In genomic region chr20:46590453-46590852, GRCh38 we compare ENCODE assay signal across 32 cellular contexts. TPM values are rescaled to one million over a fixed set of nuclear protein-coding genes. Genes with fewer than 3 reads are reported as not detected.
"Had no signal": no experiment of that assay in that cellular context is flagged by ENCODE, and none has a peak within 500 bp of the region (broad histone marks: within the 10 kb centered on the region; RNA-seq: fewer than 3 reads in every experiment).

No MANE protein-coding gene starts in this region.

- H3K27me3 ChIP-seq: adrenal gland, body of pancreas, dorsolateral prefrontal cortex, esophagus muscularis mucosa, gastroesophageal sphincter, heart right ventricle, hepatocyte had no signal

- H3K9me3 ChIP-seq: adrenal gland, body of pancreas, esophagus muscularis mucosa had no signal

- H2AFZ ChIP-seq: hepatocyte had no signal

- H3K27ac ChIP-seq: adrenal gland, esophagus muscularis mucosa, gastroesophageal sphincter, heart right ventricle, hepatocyte had no signal

- DNase-seq: activated CD4-positive, alpha-beta memory T cell treated with anti-CD3 and anti-CD28 coated beads, Interleukin-2, amount 10 ng/mL, durations not matched to agents 7 days and 5 days; activated CD4-positive, alpha-beta T cell treated with anti-CD3 and anti-CD28 coated beads for 1 hour; activated CD4-positive, alpha-beta T cell treated with anti-CD3 and anti-CD28 coated beads for 4 hours; activated CD4-positive, alpha-beta T cell treated with anti-CD3 and anti-CD28 coated beads, Interleukin-2, amount 10 ng/mL, durations not matched to agents 7 days and 5 days; activated CD4-positive, alpha-beta T cell treated with anti-CD3 and anti-CD28 coated beads, Interleukin-2, amount 50 U/mL, for 4 hours; activated effector memory CD4-positive, alpha-beta T cell treated with anti-CD3 and anti-CD28 coated beads, Interleukin-2, amount 50 U/mL, for 16 hours; activated naive CD4-positive, alpha-beta T cell treated with anti-CD3 and anti-CD28 coated beads for 36 hours; activated naive CD8-positive, alpha-beta T cell treated with anti-CD3 and anti-CD28 coated beads for 36 hours; activated naive CD8-positive, alpha-beta T cell treated with anti-CD3 and anti-CD28 coated beads, Interleukin-2, amount 50 U/mL, for 24 hours; activated T-cell treated with anti-CD3 and anti-CD28 coated beads, Interleukin-2, amount 50 U/mL, for 4 hours; adrenal gland; amygdala; aorta; body of pancreas; caudate nucleus; cortex of kidney; dorsolateral prefrontal cortex; effector memory CD4-positive, alpha-beta T cell; endodermal cell; erythroblast; foreskin melanocyte; heart right ventricle; T-helper 1 cell; T-helper 17 cell; T1000 had no signal

- H3K4me1 ChIP-seq: adrenal gland, body of pancreas, esophagus muscularis mucosa, gastroesophageal sphincter had no signal

- H3K4me2 ChIP-seq: hepatocyte had no signal

- H3K79me2 ChIP-seq: hepatocyte had no signal

- H3K36me3 ChIP-seq: adrenal gland, esophagus muscularis mucosa, gastroesophageal sphincter, heart right ventricle had no signal

- H3K4me3 ChIP-seq: adrenal gland, body of pancreas, dorsolateral prefrontal cortex, esophagus muscularis mucosa, gastroesophageal sphincter, heart right ventricle, hepatocyte had no signal

RNA-seq across cellular contexts. Expression of gene OCSTAMP, which starts 40.0 kb away (rescaled TPM):
- total RNA-seq: activated CD4-positive, alpha-beta T cell treated with anti-CD3 and anti-CD28 coated beads, Interleukin-2, amount 10 ng/mL, durations not matched to agents 7 days and 5 days; activated naive CD4-positive, alpha-beta T cell treated with anti-CD3 and anti-CD28 coated beads for 36 hours; activated naive CD8-positive, alpha-beta T cell treated with anti-CD3 and anti-CD28 coated beads for 36 hours; adrenal gland; aorta; body of pancreas; chondrocyte; endodermal cell; esophagus muscularis mucosa; fibroblast of villous mesenchyme; gastroesophageal sphincter; glomerular endothelial cell; heart right ventricle; hepatocyte; T-helper 17 cell; WTC11 had no signal
- polyA plus RNA-seq: aorta, heart right ventricle, hepatocyte had no signal
